Comparison of ENCODE assay signal across 1 cellular context in the genomic region with DNA sequence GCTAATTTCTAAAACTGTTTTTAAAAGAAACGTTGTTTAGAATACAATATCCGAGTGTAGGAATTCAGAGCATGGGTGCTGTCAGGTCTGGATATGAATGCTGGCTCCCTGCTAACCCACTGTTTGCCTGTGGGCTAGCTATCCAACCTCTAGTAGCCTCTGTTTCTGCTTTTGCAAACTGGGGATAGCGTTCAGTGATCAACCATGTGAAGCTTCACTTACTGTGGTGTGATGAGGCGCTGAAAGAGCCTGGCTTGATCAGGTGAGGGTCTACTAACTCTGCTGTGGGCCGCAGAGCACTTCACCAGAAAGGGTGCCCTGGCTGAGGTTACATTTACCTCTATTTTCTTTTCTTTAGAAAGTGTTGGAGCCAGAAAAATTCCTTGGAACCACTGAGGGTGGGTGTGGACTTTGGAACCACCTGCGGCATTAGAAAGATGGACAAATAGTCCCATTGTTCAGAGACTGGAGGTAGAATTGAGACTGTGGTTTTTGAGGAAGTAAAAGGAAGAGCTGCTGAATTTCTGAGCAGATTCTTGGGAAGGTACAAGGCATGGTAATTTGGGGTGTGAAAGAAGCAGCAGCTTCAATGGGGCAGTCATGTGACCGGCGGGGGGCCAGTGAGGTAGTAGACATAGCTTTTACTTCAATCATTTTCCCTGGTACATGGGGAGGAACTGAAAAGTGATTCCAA.
A peak's percentile ranks its signal among the peaks of the same experiment; 100 is the strongest.
TF ChIP-seq lines count a peak whose summit lies in the region.

No MANE protein-coding gene starts in this region.

TF ChIP-seq in GM12891, 5 proteins besides CTCF, POLR2A, EP300 and RAD21:
- no peak for TF ChIP-seq PAX5 (IDR thresholded peaks at IDR 0.05; ENCODE audit: insufficient read depth, low read length, severe bottlenecking)
- TF ChIP-seq SPI1 (IDR thresholded peaks at IDR 0.05; ENCODE audit: low read depth, low read length) = peak; percentile 21; the same call in 1 of the 2 replicates
- TF ChIP-seq TAF1 (IDR thresholded peaks at IDR 0.05; ENCODE audit: low read depth, low read length) = no peak
- TF ChIP-seq POU2F2 (IDR thresholded peaks at IDR 0.05; ENCODE audit: low read depth, low read length) = no peak
